ENCODE assay signal across 19 cellular contexts in genomic region chr1:39163469-39163868, GRCh38.
"Had no signal": no experiment of that assay in that cellular context is flagged by ENCODE, and none has a peak within 500 bp of the region (broad histone marks: within the 10 kb centered on the region; RNA-seq: fewer than 3 reads in every experiment).

No MANE protein-coding gene starts in this region.

- H3K27me3 Mint-ChIP-seq: stimulated activated naive CD8-positive, alpha-beta T cell treated with anti-CD3 and anti-CD28 coated beads, Interleukin-15, Interleukin-2, amounts not matched to agents 100 ng/mL and 50 ng/mL, for 24 hours had no signal

- H3K4me3 Mint-ChIP-seq: activated CD4-positive, alpha-beta memory T cell treated with anti-CD3 and anti-CD28 coated beads, Interleukin-2, amount 10 ng/mL, durations not matched to agents 7 days and 5 days; activated CD4-positive, alpha-beta T cell treated with anti-CD3 and anti-CD28 coated beads, Interleukin-2, amount 10 ng/mL, durations not matched to agents 24 days and 14 days; activated naive CD8-positive, alpha-beta T cell treated with anti-CD3 and anti-CD28 coated beads, Interleukin-2, amount 10 ng/mL, durations not matched to agents 7 days and 5 days; activated T-cell treated with anti-CD3 and anti-CD28 coated beads, Interleukin-2, amount 50 U/mL, for 4 hours; naive thymus-derived CD8-positive, alpha-beta T cell; stimulated activated naive CD8-positive, alpha-beta T cell treated with anti-CD3 and anti-CD28 coated beads, Interleukin-15, Interleukin-2, amounts not matched to agents 100 ng/mL and 50 ng/mL, for 24 hours; T-helper 1 cell treated with Interleukin-12 subunit alpha and Interleukin-12 subunit beta and Interleukin-4 antibody, amounts not matched to agents 30 μg/mL and 1 μg/mL, for 36 hours; WTC11 had no signal

- H3K9me3 ChIP-seq: heart right ventricle, ovary, prostate gland, tibial nerve had no signal

- H3K27ac ChIP-seq: coronary artery, heart right ventricle, ovary, prostate gland, tibial nerve had no signal

- H3K27ac Mint-ChIP-seq: activated CD4-positive, alpha-beta memory T cell treated with anti-CD3 and anti-CD28 coated beads, Interleukin-2, amount 10 ng/mL, durations not matched to agents 7 days and 5 days; activated CD4-positive, alpha-beta T cell treated with anti-CD3 and anti-CD28 coated beads, Interleukin-2, amount 10 ng/mL, durations not matched to agents 24 days and 14 days; activated naive CD8-positive, alpha-beta T cell treated with anti-CD3 and anti-CD28 coated beads, Interleukin-2, amount 10 ng/mL, durations not matched to agents 7 days and 5 days; naive thymus-derived CD8-positive, alpha-beta T cell; stimulated activated naive CD8-positive, alpha-beta T cell treated with anti-CD3 and anti-CD28 coated beads, Interleukin-15, Interleukin-2, amounts not matched to agents 100 ng/mL and 50 ng/mL, for 24 hours; T-helper 1 cell treated with Interleukin-12 subunit alpha and Interleukin-12 subunit beta and Interleukin-4 antibody, amounts not matched to agents 30 μg/mL and 1 μg/mL, for 36 hours; WTC11 had no signal

- H3K36me3 Mint-ChIP-seq: activated naive CD8-positive, alpha-beta T cell treated with anti-CD3 and anti-CD28 coated beads, Interleukin-2, amount 10 ng/mL, durations not matched to agents 7 days and 5 days; WTC11 had no signal

- H3K27me3 ChIP-seq: heart right ventricle, ovary had no signal

- H3K36me3 ChIP-seq: heart right ventricle, ovary, prostate gland, tibial nerve had no signal

- ATAC-seq: heart right ventricle; left colon; naive thymus-derived CD8-positive, alpha-beta T cell; WTC11 had no signal

- H3K4me1 Mint-ChIP-seq: activated CD4-positive, alpha-beta memory T cell treated with anti-CD3 and anti-CD28 coated beads, Interleukin-2, amount 10 ng/mL, durations not matched to agents 7 days and 5 days had no signal

- H3K4me1 ChIP-seq: prostate gland had no signal

- H3K9me3 Mint-ChIP-seq: activated CD4-positive, alpha-beta memory T cell treated with anti-CD3 and anti-CD28 coated beads, Interleukin-2, amount 10 ng/mL, durations not matched to agents 7 days and 5 days; activated CD4-positive, alpha-beta T cell treated with anti-CD3 and anti-CD28 coated beads, Interleukin-2, amount 10 ng/mL, durations not matched to agents 24 days and 14 days; activated naive CD8-positive, alpha-beta T cell treated with anti-CD3 and anti-CD28 coated beads, Interleukin-2, amount 10 ng/mL, durations not matched to agents 7 days and 5 days; activated T-cell treated with anti-CD3 and anti-CD28 coated beads, Interleukin-2, amount 50 U/mL, for 4 hours; naive thymus-derived CD8-positive, alpha-beta T cell; stimulated activated naive CD8-positive, alpha-beta T cell treated with anti-CD3 and anti-CD28 coated beads, Interleukin-15, Interleukin-2, amounts not matched to agents 100 ng/mL and 50 ng/mL, for 24 hours; T-helper 1 cell treated with Interleukin-12 subunit alpha and Interleukin-12 subunit beta and Interleukin-4 antibody, amounts not matched to agents 30 μg/mL and 1 μg/mL, for 36 hours; WTC11 had no signal

- DNase-seq: activated CD4-positive, alpha-beta memory T cell treated with anti-CD3 and anti-CD28 coated beads, Interleukin-2, amount 10 ng/mL, durations not matched to agents 7 days and 5 days; activated CD4-positive, alpha-beta T cell treated with anti-CD3 and anti-CD28 coated beads, Interleukin-2, amount 10 ng/mL, durations not matched to agents 24 days and 14 days; activated naive CD4-positive, alpha-beta T cell treated with Interleukin-2 at 50 U/mL for 16 hours; activated naive CD8-positive, alpha-beta T cell treated with anti-CD3 and anti-CD28 coated beads, Interleukin-2, amount 10 ng/mL, durations not matched to agents 7 days and 5 days; activated T-cell treated with anti-CD3 and anti-CD28 coated beads, Interleukin-2, amount 50 U/mL, for 4 hours; amygdala; cerebellar nuclear complex; heart right ventricle; left colon; naive thymus-derived CD8-positive, alpha-beta T cell; ovary; stimulated activated CD4-positive, alpha-beta T cell treated with anti-CD3 and anti-CD28 coated beads, Interleukin-4, amount 100 ng/mL, for 24 hours; T1000 had no signal

- H3K4me3 ChIP-seq: coronary artery, heart right ventricle, ovary, prostate gland, tibial nerve had no signal
